In the genomic region with DNA sequence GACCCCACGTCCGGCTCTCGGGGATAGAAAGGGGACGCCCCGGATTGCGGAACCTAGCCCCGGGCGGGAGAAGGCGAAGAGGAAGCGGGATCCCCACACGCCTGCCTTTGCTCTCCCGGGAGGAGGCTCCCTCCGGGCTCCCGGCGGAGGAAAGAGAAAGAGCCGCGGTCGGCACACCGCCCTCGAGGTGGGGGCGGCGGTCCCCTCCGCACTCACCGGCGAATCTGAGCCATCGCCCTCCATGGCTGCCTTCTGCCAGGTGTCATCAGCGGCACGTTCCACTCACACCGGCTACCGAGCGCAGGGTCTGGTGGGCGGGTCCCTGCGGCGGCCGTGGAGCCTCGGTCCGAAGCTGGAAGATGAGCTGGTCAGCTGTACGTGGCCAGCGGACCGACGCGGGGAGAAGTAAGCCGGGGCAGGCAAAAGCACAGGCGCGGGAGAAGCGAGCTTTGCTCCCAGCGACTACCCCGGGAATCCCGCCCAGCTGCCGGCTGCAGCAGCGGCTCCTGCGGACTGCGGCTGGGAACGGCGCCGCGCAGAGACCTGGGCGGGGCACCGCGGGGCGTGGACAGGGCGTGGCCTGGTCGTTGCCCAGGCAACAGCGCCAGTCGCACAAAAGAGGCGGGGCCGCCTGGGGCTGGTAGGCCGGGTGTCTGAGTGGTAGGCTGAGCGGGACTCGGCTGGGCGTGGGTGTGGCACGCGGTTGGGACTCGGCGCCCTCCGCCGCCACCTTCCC, we compare ENCODE assay signal across 1 cellular context.
TF ChIP-seq lines count a peak whose summit lies in the region.

A gene with protein sequence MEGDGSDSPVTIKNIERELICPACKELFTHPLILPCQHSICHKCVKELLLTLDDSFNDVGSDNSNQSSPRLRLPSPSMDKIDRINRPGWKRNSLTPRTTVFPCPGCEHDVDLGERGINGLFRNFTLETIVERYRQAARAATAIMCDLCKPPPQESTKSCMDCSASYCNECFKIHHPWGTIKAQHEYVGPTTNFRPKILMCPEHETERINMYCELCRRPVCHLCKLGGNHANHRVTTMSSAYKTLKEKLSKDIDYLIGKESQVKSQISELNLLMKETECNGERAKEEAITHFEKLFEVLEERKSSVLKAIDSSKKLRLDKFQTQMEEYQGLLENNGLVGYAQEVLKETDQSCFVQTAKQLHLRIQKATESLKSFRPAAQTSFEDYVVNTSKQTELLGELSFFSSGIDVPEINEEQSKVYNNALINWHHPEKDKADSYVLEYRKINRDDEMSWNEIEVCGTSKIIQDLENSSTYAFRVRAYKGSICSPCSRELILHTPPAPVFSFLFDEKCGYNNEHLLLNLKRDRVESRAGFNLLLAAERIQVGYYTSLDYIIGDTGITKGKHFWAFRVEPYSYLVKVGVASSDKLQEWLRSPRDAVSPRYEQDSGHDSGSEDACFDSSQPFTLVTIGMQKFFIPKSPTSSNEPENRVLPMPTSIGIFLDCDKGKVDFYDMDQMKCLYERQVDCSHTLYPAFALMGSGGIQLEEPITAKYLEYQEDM (minus strand): TSS at position 517 of the 736 bp plus-strand sequence. CDS start 274 bp downstream, at position 243.

TF ChIP-seq in HepG2, 621 proteins besides CTCF, POLR2A, EP300 and RAD21 (continued from another document and continues in another):
- TF ChIP-seq, protein P1, sequence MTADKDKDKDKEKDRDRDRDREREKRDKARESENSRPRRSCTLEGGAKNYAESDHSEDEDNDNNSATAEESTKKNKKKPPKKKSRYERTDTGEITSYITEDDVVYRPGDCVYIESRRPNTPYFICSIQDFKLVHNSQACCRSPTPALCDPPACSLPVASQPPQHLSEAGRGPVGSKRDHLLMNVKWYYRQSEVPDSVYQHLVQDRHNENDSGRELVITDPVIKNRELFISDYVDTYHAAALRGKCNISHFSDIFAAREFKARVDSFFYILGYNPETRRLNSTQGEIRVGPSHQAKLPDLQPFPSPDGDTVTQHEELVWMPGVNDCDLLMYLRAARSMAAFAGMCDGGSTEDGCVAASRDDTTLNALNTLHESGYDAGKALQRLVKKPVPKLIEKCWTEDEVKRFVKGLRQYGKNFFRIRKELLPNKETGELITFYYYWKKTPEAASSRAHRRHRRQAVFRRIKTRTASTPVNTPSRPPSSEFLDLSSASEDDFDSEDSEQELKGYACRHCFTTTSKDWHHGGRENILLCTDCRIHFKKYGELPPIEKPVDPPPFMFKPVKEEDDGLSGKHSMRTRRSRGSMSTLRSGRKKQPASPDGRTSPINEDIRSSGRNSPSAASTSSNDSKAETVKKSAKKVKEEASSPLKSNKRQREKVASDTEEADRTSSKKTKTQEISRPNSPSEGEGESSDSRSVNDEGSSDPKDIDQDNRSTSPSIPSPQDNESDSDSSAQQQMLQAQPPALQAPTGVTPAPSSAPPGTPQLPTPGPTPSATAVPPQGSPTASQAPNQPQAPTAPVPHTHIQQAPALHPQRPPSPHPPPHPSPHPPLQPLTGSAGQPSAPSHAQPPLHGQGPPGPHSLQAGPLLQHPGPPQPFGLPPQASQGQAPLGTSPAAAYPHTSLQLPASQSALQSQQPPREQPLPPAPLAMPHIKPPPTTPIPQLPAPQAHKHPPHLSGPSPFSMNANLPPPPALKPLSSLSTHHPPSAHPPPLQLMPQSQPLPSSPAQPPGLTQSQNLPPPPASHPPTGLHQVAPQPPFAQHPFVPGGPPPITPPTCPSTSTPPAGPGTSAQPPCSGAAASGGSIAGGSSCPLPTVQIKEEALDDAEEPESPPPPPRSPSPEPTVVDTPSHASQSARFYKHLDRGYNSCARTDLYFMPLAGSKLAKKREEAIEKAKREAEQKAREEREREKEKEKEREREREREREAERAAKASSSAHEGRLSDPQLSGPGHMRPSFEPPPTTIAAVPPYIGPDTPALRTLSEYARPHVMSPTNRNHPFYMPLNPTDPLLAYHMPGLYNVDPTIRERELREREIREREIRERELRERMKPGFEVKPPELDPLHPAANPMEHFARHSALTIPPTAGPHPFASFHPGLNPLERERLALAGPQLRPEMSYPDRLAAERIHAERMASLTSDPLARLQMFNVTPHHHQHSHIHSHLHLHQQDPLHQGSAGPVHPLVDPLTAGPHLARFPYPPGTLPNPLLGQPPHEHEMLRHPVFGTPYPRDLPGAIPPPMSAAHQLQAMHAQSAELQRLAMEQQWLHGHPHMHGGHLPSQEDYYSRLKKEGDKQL (CRISPR knock-in tag; IDR thresholded peaks at IDR 0.05; ENCODE audit: low read depth), result no peak
- TF ChIP-seq KLF13 (CRISPR knock-in tag; IDR thresholded peaks at IDR 0.05), result no peak
- TF ChIP-seq, protein P2, sequence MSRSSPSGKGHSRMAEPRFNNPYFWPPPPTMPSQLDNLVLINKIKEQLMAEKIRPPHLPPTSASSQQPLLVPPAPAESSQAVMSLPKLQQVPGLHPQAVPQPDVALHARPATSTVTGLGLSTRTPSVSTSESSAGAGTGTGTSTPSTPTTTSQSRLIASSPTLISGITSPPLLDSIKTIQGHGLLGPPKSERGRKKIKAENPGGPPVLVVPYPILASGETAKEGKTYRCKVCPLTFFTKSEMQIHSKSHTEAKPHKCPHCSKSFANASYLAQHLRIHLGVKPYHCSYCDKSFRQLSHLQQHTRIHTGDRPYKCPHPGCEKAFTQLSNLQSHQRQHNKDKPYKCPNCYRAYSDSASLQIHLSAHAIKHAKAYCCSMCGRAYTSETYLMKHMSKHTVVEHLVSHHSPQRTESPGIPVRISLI (CRISPR knock-in tag; IDR thresholded peaks at IDR 0.05; ENCODE audit: borderline replicate concordance), result no peak
- TF ChIP-seq ZFP82 (CRISPR knock-in tag; IDR thresholded peaks at IDR 0.05; ENCODE audit: borderline replicate concordance), result no peak
- TF ChIP-seq KDM5B (CRISPR knock-in tag; IDR thresholded peaks at IDR 0.05; ENCODE audit: borderline replicate concordance), result peak; percentile 71
- no peak for TF ChIP-seq TSC22D2 (CRISPR knock-in tag; IDR thresholded peaks at IDR 0.05; ENCODE audit: borderline replicate concordance)
- TF ChIP-seq SKI (IDR thresholded peaks at IDR 0.05; ENCODE audit: partially characterized antibody), result no peak
- TF ChIP-seq, protein P3, sequence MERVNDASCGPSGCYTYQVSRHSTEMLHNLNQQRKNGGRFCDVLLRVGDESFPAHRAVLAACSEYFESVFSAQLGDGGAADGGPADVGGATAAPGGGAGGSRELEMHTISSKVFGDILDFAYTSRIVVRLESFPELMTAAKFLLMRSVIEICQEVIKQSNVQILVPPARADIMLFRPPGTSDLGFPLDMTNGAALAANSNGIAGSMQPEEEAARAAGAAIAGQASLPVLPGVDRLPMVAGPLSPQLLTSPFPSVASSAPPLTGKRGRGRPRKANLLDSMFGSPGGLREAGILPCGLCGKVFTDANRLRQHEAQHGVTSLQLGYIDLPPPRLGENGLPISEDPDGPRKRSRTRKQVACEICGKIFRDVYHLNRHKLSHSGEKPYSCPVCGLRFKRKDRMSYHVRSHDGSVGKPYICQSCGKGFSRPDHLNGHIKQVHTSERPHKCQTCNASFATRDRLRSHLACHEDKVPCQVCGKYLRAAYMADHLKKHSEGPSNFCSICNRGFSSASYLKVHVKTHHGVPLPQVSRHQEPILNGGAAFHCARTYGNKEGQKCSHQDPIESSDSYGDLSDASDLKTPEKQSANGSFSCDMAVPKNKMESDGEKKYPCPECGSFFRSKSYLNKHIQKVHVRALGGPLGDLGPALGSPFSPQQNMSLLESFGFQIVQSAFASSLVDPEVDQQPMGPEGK (CRISPR knock-in tag; IDR thresholded peaks at IDR 0.05), result peak; percentile 26
- no peak for TF ChIP-seq ATF1 (CRISPR knock-in tag; IDR thresholded peaks at IDR 0.05)
- TF ChIP-seq FOXK2 (IDR thresholded peaks at IDR 0.05), result no peak
- TF ChIP-seq RFX3 (CRISPR knock-in tag; IDR thresholded peaks at IDR 0.05), result peak; percentile 92
- peak; percentile 73 for TF ChIP-seq TAF1 (CRISPR knock-in tag; IDR thresholded peaks at IDR 0.05)
- no peak for TF ChIP-seq SMARCE1 (IDR thresholded peaks at IDR 0.05; ENCODE audit: borderline replicate concordance)
- no peak for TF ChIP-seq ZZZ3 (CRISPR knock-in tag; IDR thresholded peaks at IDR 0.05; ENCODE audit: borderline replicate concordance)
- TF ChIP-seq, protein P4, sequence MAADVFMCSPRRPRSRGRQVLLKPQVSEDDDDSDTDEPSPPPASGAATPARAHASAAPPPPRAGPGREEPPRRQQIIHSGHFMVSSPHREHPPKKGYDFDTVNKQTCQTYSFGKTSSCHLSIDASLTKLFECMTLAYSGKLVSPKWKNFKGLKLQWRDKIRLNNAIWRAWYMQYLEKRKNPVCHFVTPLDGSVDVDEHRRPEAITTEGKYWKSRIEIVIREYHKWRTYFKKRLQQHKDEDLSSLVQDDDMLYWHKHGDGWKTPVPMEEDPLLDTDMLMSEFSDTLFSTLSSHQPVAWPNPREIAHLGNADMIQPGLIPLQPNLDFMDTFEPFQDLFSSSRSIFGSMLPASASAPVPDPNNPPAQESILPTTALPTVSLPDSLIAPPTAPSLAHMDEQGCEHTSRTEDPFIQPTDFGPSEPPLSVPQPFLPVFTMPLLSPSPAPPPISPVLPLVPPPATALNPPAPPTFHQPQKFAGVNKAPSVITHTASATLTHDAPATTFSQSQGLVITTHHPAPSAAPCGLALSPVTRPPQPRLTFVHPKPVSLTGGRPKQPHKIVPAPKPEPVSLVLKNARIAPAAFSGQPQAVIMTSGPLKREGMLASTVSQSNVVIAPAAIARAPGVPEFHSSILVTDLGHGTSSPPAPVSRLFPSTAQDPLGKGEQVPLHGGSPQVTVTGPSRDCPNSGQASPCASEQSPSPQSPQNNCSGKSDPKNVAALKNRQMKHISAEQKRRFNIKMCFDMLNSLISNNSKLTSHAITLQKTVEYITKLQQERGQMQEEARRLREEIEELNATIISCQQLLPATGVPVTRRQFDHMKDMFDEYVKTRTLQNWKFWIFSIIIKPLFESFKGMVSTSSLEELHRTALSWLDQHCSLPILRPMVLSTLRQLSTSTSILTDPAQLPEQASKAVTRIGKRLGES (CRISPR knock-in tag; IDR thresholded peaks at IDR 0.05; ENCODE audit: borderline replicate concordance), result no peak
- TF ChIP-seq MBD4 (IDR thresholded peaks at IDR 0.05; ENCODE audit: borderline replicate concordance, low read length), result no peak
- no peak for TF ChIP-seq NONO (IDR thresholded peaks at IDR 0.05)
- TF ChIP-seq NONO (CRISPR knock-in tag; conservative IDR thresholded peaks at IDR 0.05), result no peak
- TF ChIP-seq, protein P5, sequence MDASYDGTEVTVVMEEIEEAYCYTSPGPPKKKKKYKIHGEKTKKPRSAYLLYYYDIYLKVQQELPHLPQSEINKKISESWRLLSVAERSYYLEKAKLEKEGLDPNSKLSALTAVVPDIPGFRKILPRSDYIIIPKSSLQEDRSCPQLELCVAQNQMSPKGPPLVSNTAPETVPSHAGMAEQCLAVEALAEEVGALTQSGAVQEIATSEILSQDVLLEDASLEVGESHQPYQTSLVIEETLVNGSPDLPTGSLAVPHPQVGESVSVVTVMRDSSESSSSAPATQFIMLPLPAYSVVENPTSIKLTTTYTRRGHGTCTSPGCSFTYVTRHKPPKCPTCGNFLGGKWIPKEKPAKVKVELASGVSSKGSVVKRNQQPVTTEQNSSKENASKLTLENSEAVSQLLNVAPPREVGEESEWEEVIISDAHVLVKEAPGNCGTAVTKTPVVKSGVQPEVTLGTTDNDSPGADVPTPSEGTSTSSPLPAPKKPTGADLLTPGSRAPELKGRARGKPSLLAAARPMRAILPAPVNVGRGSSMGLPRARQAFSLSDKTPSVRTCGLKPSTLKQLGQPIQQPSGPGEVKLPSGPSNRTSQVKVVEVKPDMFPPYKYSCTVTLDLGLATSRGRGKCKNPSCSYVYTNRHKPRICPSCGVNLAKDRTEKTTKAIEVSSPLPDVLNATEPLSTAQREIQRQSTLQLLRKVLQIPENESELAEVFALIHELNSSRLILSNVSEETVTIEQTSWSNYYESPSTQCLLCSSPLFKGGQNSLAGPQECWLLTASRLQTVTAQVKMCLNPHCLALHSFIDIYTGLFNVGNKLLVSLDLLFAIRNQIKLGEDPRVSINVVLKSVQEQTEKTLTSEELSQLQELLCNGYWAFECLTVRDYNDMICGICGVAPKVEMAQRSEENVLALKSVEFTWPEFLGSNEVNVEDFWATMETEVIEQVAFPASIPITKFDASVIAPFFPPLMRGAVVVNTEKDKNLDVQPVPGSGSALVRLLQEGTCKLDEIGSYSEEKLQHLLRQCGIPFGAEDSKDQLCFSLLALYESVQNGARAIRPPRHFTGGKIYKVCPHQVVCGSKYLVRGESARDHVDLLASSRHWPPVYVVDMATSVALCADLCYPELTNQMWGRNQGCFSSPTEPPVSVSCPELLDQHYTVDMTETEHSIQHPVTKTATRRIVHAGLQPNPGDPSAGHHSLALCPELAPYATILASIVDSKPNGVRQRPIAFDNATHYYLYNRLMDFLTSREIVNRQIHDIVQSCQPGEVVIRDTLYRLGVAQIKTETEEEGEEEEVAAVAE (CRISPR knock-in tag; IDR thresholded peaks at IDR 0.05; ENCODE audit: borderline replicate concordance), result no peak; the same call in 1 of the 2 replicates
- no peak for TF ChIP-seq GTF3A (CRISPR knock-in tag; conservative IDR thresholded peaks at IDR 0.05)
- no peak for TF ChIP-seq ZBTB38 (CRISPR knock-in tag; IDR thresholded peaks at IDR 0.05)
- no peak for TF ChIP-seq LCORL (IDR thresholded peaks at IDR 0.05)
- peak; percentile 81 for TF ChIP-seq LCORL (CRISPR knock-in tag; IDR thresholded peaks at IDR 0.05)
- no peak for TF ChIP-seq ZNF333 (CRISPR knock-in tag; IDR thresholded peaks at IDR 0.05; ENCODE audit: borderline replicate concordance)
- TF ChIP-seq ZNF556 (CRISPR knock-in tag; IDR thresholded peaks at IDR 0.05; ENCODE audit: borderline replicate concordance), result no peak; the same call in 1 of the 2 replicates
- TF ChIP-seq, protein P6, sequence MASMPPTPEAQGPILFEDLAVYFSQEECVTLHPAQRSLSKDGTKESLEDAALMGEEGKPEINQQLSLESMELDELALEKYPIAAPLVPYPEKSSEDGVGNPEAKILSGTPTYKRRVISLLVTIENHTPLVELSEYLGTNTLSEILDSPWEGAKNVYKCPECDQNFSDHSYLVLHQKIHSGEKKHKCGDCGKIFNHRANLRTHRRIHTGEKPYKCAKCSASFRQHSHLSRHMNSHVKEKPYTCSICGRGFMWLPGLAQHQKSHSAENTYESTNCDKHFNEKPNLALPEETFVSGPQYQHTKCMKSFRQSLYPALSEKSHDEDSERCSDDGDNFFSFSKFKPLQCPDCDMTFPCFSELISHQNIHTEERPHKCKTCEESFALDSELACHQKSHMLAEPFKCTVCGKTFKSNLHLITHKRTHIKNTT (CRISPR knock-in tag; IDR thresholded peaks at IDR 0.05), result no peak
- peak; percentile 79; the same call in 1 of the 2 replicates for TF ChIP-seq GABPB1 (CRISPR knock-in tag; IDR thresholded peaks at IDR 0.05)
- TF ChIP-seq, protein P7, sequence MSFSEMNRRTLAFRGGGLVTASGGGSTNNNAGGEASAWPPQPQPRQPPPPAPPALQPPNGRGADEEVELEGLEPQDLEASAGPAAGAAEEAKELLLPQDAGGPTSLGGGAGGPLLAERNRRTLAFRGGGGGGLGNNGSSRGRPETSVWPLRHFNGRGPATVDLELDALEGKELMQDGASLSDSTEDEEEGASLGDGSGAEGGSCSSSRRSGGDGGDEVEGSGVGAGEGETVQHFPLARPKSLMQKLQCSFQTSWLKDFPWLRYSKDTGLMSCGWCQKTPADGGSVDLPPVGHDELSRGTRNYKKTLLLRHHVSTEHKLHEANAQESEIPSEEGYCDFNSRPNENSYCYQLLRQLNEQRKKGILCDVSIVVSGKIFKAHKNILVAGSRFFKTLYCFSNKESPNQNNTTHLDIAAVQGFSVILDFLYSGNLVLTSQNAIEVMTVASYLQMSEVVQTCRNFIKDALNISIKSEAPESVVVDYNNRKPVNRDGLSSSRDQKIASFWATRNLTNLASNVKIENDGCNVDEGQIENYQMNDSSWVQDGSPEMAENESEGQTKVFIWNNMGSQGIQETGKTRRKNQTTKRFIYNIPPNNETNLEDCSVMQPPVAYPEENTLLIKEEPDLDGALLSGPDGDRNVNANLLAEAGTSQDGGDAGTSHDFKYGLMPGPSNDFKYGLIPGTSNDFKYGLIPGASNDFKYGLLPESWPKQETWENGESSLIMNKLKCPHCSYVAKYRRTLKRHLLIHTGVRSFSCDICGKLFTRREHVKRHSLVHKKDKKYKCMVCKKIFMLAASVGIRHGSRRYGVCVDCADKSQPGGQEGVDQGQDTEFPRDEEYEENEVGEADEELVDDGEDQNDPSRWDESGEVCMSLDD (CRISPR knock-in tag; IDR thresholded peaks at IDR 0.05; ENCODE audit: borderline replicate concordance), result no peak
- no peak for TF ChIP-seq ZNF44 (CRISPR knock-in tag; IDR thresholded peaks at IDR 0.05)
- no peak for TF ChIP-seq XBP1 (CRISPR knock-in tag; IDR thresholded peaks at IDR 0.05)
- 0 out of 2 replicates have a peak, but pooled peaks have one; percentile 76 for TF ChIP-seq ZNF224 (CRISPR knock-in tag; IDR thresholded peaks at IDR 0.05)
